Comparison of ENCODE assay signal across 14 cellular contexts in the genomic region with DNA sequence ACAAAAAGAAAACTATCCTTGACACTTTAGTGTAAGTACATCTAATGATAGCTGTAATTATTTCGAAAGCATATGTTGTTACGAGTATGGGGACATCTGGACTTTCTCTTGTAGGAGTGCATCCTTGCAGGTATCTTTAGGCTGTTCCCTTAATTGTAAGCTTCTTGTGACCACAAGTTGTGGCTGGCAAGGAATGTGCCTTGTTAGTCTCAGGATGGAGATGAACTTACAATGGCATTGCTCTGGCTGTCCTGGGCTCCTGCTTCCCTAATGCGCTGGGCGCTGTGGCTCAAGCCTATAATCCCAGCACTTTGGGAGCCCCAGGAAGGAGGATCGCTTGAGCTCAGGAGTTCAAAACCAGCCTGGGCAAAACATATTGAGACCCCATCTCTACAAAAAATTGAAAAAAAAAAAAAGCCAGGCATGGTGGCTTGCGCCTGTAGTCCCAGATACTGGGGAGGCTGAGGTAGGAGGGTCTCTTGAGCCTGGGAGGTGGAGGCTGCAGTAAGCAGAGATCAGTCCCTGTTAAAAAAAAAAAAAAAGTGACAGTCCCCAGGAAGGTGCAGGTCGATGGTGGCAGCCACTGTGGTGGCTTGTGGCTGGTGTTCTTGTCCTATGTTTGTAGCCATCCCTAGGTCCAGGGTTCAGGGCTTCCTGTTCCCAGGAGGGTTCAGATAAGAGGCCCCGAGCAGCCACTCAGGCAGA. TPM values are rescaled to one million over a fixed set of nuclear protein-coding genes. Genes with fewer than 3 reads are reported as not detected.
DNase-seq lines count a peak whose midpoint lies in the region; ATAC-seq and TF ChIP-seq lines count a peak whose summit lies in the region.
"Had no signal": no experiment of that assay in that cellular context is flagged by ENCODE, and none has a peak within 500 bp of the region (broad histone marks: within the 10 kb centered on the region; RNA-seq: fewer than 3 reads in every experiment).

No MANE protein-coding gene starts in this region.

- no peaks in the 10 kb centered on the region for H3K9me3 ChIP-seq in Peyer's patch
- no peaks in the 10 kb centered on the region for H3K9me3 ChIP-seq in right cardiac atrium (ENCODE audit: control insufficient read depth, low read length)
- H3K9me3 ChIP-seq: ovary, thoracic aorta had no signal

- peak overlapping the region in 2 of 4 donors; percentile 55 to 58 for H3K4me3 ChIP-seq in Peyer's patch
- no peak overlapping the region for H3K4me3 ChIP-seq in right cardiac atrium (ENCODE audit: low read length)

- WGBS in right cardiac atrium = 87% methylated on average over 8 of the region's 8 CpGs

- TF ChIP-seq CTCF in Peyer's patch (IDR thresholded peaks at IDR 0.05) = no peak

- H3K36me3 Mint-ChIP-seq in activated T-cell treated with anti-CD3 and anti-CD28 coated beads, Interleukin-2, amount 50 U/mL, for 4 hours (ENCODE audit: insufficient read depth) = no peaks in the 10 kb centered on the region
- H3K36me3 Mint-ChIP-seq in stimulated activated effector memory CD8-positive, alpha-beta T cell treated with anti-CD3 and anti-CD28 coated beads, Interleukin-12 subunit alpha, Interleukin-12 subunit beta, amount 100 ng/mL, for 72 hours = no peaks in the 10 kb centered on the region
- H3K36me3 Mint-ChIP-seq: activated naive CD4-positive, alpha-beta T cell treated with anti-CD3 and anti-CD28 coated beads, Interleukin-2, amount 10 ng/mL, durations not matched to agents 7 days and 5 days had no signal

- no peaks in the 10 kb centered on the region for H3K27me3 ChIP-seq in Peyer's patch
- no peaks in the 10 kb centered on the region for H3K27me3 ChIP-seq in right cardiac atrium (ENCODE audit: control insufficient read depth, insufficient read depth)
- H3K27me3 ChIP-seq: ovary had no signal

- no peaks in the 10 kb centered on the region for H3K9me3 Mint-ChIP-seq in activated T-cell treated with anti-CD3 and anti-CD28 coated beads, Interleukin-2, amount 50 U/mL, for 4 hours
- no peaks in the 10 kb centered on the region for H3K9me3 Mint-ChIP-seq in stimulated activated effector memory CD8-positive, alpha-beta T cell treated with anti-CD3 and anti-CD28 coated beads, Interleukin-12 subunit alpha, Interleukin-12 subunit beta, amount 100 ng/mL, for 72 hours
- H3K9me3 Mint-ChIP-seq: activated naive CD4-positive, alpha-beta T cell treated with anti-CD3 and anti-CD28 coated beads, Interleukin-2, amount 10 ng/mL, durations not matched to agents 7 days and 5 days had no signal

- intact Hi-C loops in right cardiac atrium (cut with DNase I) = no loop called here

- peaks cover 3 to 19% (median 7%) of the 10 kb centered on the region in 4 donors for H3K4me1 ChIP-seq in Peyer's patch
- peaks cover 4% of the 10 kb centered on the region for H3K4me1 ChIP-seq in right cardiac atrium (ENCODE audit: control insufficient read depth, insufficient read depth, low read length)

- peak overlapping the region; percentile 46 for H3K4me3 Mint-ChIP-seq in activated T-cell treated with anti-CD3 and anti-CD28 coated beads, Interleukin-2, amount 50 U/mL, for 4 hours
- peak overlapping the region; percentile 87 for H3K4me3 Mint-ChIP-seq in stimulated activated effector memory CD8-positive, alpha-beta T cell treated with anti-CD3 and anti-CD28 coated beads, Interleukin-12 subunit alpha, Interleukin-12 subunit beta, amount 100 ng/mL, for 72 hours

- no peak for ATAC-seq in activated T-cell treated with anti-CD3 and anti-CD28 coated beads, Interleukin-2, amount 50 U/mL, for 4 hours
- no peak for ATAC-seq in right cardiac atrium
- ATAC-seq in stimulated activated effector memory CD8-positive, alpha-beta T cell treated with anti-CD3 and anti-CD28 coated beads, Interleukin-12 subunit alpha, Interleukin-12 subunit beta, amount 100 ng/mL, for 72 hours = no peak
- no peak for ATAC-seq in GM21723 (IDR thresholded peaks at IDR 0.05; ENCODE audit: unreplicated experiment)

- DNase-seq in activated T-cell treated with anti-CD3 and anti-CD28 coated beads, Interleukin-2, amount 50 U/mL, for 4 hours = no peak
- DNase-seq in activated T-cell treated with anti-CD3 and anti-CD28 coated beads for 4 hours (no peak), Peyer's patch (no peak), right cardiac atrium (no peak), GM19238 (ENCODE audit: insufficient read length, low spot score) (no peak), NCI-H1092 (lab: John Stamatoyannopoulos, UW) (no peak)
- no peak for DNase-seq in stimulated activated effector memory CD8-positive, alpha-beta T cell treated with anti-CD3 and anti-CD28 coated beads, Interleukin-12 subunit alpha, Interleukin-12 subunit beta, amount 100 ng/mL, for 72 hours (ENCODE audit: low spot score in 2 of 2)
- DNase-seq: HCEC 1CT, OCI-M1 had no signal

- H3K36me3 ChIP-seq in Peyer's patch = no peaks in the 10 kb centered on the region
- H3K36me3 ChIP-seq: ovary, thoracic aorta had no signal

- H3K27ac ChIP-seq in Peyer's patch (peak overlapping the region in 3 of 4 donors; percentile 67 to 79 (median 77)), right cardiac atrium (ENCODE audit: low read length) (peak overlapping the region; percentile 1)
- H3K27ac ChIP-seq: ovary had no signal

- no peak overlapping the region for H3K27ac Mint-ChIP-seq in stimulated activated effector memory CD8-positive, alpha-beta T cell treated with anti-CD3 and anti-CD28 coated beads, Interleukin-12 subunit alpha, Interleukin-12 subunit beta, amount 100 ng/mL, for 72 hours
- H3K27ac Mint-ChIP-seq: activated naive CD4-positive, alpha-beta T cell treated with anti-CD3 and anti-CD28 coated beads, Interleukin-2, amount 10 ng/mL, durations not matched to agents 7 days and 5 days had no signal

- H3K27me3 Mint-ChIP-seq in activated T-cell treated with anti-CD3 and anti-CD28 coated beads, Interleukin-2, amount 50 U/mL, for 4 hours (ENCODE audit: low read depth) = no peaks in the 10 kb centered on the region
- H3K27me3 Mint-ChIP-seq: activated naive CD4-positive, alpha-beta T cell treated with anti-CD3 and anti-CD28 coated beads, Interleukin-2, amount 10 ng/mL, durations not matched to agents 7 days and 5 days had no signal

- TF ChIP-seq POLR2A in Peyer's patch (IDR thresholded peaks at IDR 0.05) = no peak

- peaks cover 10% of the 10 kb centered on the region for H3K4me1 Mint-ChIP-seq in activated T-cell treated with anti-CD3 and anti-CD28 coated beads, Interleukin-2, amount 50 U/mL, for 4 hours (ENCODE audit: low read depth)
- H3K4me1 Mint-ChIP-seq in stimulated activated effector memory CD8-positive, alpha-beta T cell treated with anti-CD3 and anti-CD28 coated beads, Interleukin-12 subunit alpha, Interleukin-12 subunit beta, amount 100 ng/mL, for 72 hours = peaks cover 16% of the 10 kb centered on the region

RNA-seq across cellular contexts. Expression of gene PPP1R13B, which starts 23.7 kb away (rescaled TPM):
- 10 to 100 TPM in 1 of 3 donors, 1 to 10 TPM in 2; 6.8 to 11.8 (median 9.7) TPM for total RNA-seq in activated T-cell treated with anti-CD3 and anti-CD28 coated beads, Interleukin-2, amount 50 U/mL, for 4 hours
- total RNA-seq in Peyer's patch (10 to 100 TPM; 30.5 to 78.3 (median 54.0) TPM), right cardiac atrium (100 to 1,000 TPM; 102 to 158 (median 117) TPM)
- 50.1 TPM for polyA plus RNA-seq in right cardiac atrium

RNA-seq across cellular contexts. Expression of gene TDRD9, which starts 57.2 kb away (rescaled TPM):
- total RNA-seq in activated T-cell treated with anti-CD3 and anti-CD28 coated beads, Interleukin-2, amount 50 U/mL, for 4 hours = 1 to 10 TPM in 1 of 3 donors, under 1 TPM in 2; 0.30 to 1.1 (median 0.90) TPM
- total RNA-seq in Peyer's patch (under 1 TPM in 1 of 4 donors, not detected in 3; 0.40 TPM), right cardiac atrium (10 to 100 TPM in 2 of 4 donors, 1 to 10 TPM in 2; 8.3 to 20.2 (median 12.9) TPM)
- 10.7 TPM for polyA plus RNA-seq in right cardiac atrium
- total RNA-seq: M059J had no signal

Comparison
In these comparisons a context has a peak if more than half of its experiments do, and no peak if none do; other contexts are left out.
1. RNA of gene TDRD9, which starts 57.2 kb away (total RNA-seq): 8.3 to 20.2 TPM in right cardiac atrium; 0.30 to 1.1 TPM in activated T-cell treated with anti-CD3 and anti-CD28 coated beads, Interleukin-2, amount 50 U/mL, for 4 hours and 0.40 TPM in Peyer's patch; every median in the first group is over 4 times any median in the second.